ENCODE assay signal across 1 cellular context in the genomic region with DNA sequence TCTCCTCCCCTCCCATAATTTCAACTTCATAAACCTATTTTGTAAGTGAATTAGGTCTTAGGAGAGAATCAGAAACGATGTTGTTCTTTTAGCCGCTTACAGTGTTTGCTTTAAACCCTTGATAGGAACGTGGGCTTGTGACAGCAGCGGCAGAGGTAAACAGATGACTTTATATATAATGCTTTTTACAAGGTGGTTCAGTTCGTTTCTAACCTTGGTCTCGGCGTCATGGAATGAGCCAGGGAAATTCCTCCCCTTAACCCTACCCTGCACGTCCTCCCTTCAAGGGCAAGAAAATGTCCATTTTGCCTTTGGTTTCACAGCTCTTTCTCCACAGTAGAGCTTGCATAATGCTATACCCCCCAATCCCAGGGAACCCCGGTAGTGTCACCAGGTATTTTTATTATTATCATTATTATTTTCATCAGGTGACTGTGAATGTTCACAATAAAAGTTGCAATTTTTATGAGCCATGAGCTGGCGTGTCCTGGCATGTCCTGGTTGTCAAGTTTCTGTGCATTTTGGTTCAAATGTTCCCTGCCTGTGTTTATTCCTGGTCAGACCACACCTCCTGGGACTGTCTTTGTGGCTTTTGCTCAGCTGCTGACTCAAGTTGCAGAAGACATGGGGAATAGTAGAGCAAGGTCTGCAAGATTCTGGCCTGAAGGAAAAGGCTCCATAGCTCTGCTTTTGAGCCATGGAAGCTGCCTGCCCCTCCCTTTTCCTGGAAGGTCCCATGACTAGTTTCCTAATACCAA.
TF ChIP-seq lines count a peak whose summit lies in the region.

No MANE protein-coding gene starts in this region.

TF ChIP-seq in H1, 55 proteins besides CTCF, POLR2A, EP300 and RAD21 (continued from another document):
- TF ChIP-seq TBP (IDR thresholded peaks at IDR 0.05; ENCODE audit: low read depth, low read length) (no peak), SP1 (IDR thresholded peaks at IDR 0.05; ENCODE audit: low read depth, low read length) (no peak), GTF2F1 (IDR thresholded peaks at IDR 0.05; ENCODE audit: borderline replicate concordance, low read depth, low read length) (no peak), JUND (IDR thresholded peaks at IDR 0.05; ENCODE audit: low read length) (no peak), RFX5 (IDR thresholded peaks at IDR 0.05; ENCODE audit: borderline replicate concordance, low read depth, low read length) (no peak), KDM1A (IDR thresholded peaks at IDR 0.05; ENCODE audit: borderline replicate concordance, low read length) (no peak), TAF7 (optimal IDR thresholded peaks at IDR 0.05; ENCODE audit: borderline replicate concordance, low read depth, low read length) (no peak), RXRA (IDR thresholded peaks at IDR 0.05; ENCODE audit: insufficient read depth, low read depth, low read length) (no peak), CHD1 (IDR thresholded peaks at IDR 0.05; ENCODE audit: low read depth, low read length) (no peak), SP4 (IDR thresholded peaks at IDR 0.05; ENCODE audit: low read length) (no peak)
- TF ChIP-seq, protein P1, sequence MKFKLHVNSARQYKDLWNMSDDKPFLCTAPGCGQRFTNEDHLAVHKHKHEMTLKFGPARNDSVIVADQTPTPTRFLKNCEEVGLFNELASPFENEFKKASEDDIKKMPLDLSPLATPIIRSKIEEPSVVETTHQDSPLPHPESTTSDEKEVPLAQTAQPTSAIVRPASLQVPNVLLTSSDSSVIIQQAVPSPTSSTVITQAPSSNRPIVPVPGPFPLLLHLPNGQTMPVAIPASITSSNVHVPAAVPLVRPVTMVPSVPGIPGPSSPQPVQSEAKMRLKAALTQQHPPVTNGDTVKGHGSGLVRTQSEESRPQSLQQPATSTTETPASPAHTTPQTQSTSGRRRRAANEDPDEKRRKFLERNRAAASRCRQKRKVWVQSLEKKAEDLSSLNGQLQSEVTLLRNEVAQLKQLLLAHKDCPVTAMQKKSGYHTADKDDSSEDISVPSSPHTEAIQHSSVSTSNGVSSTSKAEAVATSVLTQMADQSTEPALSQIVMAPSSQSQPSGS (IDR thresholded peaks at IDR 0.05; ENCODE audit: low read length): no peak
